Comparison of ENCODE assay signal across 19 cellular contexts in genomic region chrY:19410980-19411766, GRCh38.
DNase-seq lines count a peak whose midpoint lies in the region; ATAC-seq, FAIRE-seq and TF ChIP-seq lines count a peak whose summit lies in the region.
"Had no signal": no experiment of that assay in that cellular context is flagged by ENCODE, and none has a peak within 500 bp of the region (broad histone marks: within the 10 kb centered on the region; RNA-seq: fewer than 3 reads in every experiment).

No MANE protein-coding gene starts in this region.

- no peaks in the 10 kb centered on the region for H3K9me3 ChIP-seq in upper lobe of right lung
- H3K9me3 ChIP-seq: Peyer's patch, SK-N-SH had no signal

- H3K4me3 ChIP-seq in upper lobe of right lung = no peak overlapping the region
- H3K4me3 ChIP-seq: Peyer's patch had no signal

- TF ChIP-seq CTCF in foreskin keratinocyte (conservative IDR thresholded peaks at IDR 0.05) (no peak), upper lobe of right lung (IDR thresholded peaks at IDR 0.05) (no peak)

- no peaks in the 10 kb centered on the region for H3K4me1 ChIP-seq in foreskin keratinocyte
- no peaks in the 10 kb centered on the region for H3K4me1 ChIP-seq in upper lobe of right lung
- H3K4me1 ChIP-seq: Peyer's patch had no signal

- intact Hi-C loops in upper lobe of right lung (cut with DNase I) = no loop called here

- H3K27ac ChIP-seq in foreskin keratinocyte = no peak overlapping the region
- H3K27ac ChIP-seq in upper lobe of right lung = no peak overlapping the region
- H3K27ac ChIP-seq: Peyer's patch had no signal

- H3K27me3 ChIP-seq in foreskin keratinocyte (no peaks in the 10 kb centered on the region), upper lobe of right lung (no peaks in the 10 kb centered on the region)
- H3K27me3 ChIP-seq: Peyer's patch had no signal

- FAIRE-seq in RCC 7860 (lab: Jason Lieb, UNC) = peak; percentile 69

- no peaks in the 10 kb centered on the region for H3K36me3 ChIP-seq in upper lobe of right lung
- H3K36me3 ChIP-seq: Peyer's patch had no signal

- DNase-seq in H4 (ENCODE audit: low spot score) (peak; percentile 53), RCC 7860 (ENCODE audit: low spot score) (peak; percentile 71), foreskin keratinocyte (peak; percentile 59 to 64), upper lobe of right lung (no peak), COLO829 (ENCODE audit: low spot score) (no peak), kidney tubule cell (ENCODE audit: low spot score) (no peak)
- DNase-seq in activated CD4-positive, alpha-beta T cell treated with anti-CD3 and anti-CD28 coated beads for 1 hour = no peak
- DNase-seq: Calu3; CD4-positive, alpha-beta T cell; DMS53; H9; IMR-90; NCI-H1417 treated with DMSO at 0.1 percent for 48 hours; NCI-H1930; NCI-H2171 treated with DMSO at 0.1 percent for 48 hours; NCI-H446 treated with DMSO at 0.1 percent for 48 hours; Peyer's patch; SHP77; SK-N-SH had no signal

- ATAC-seq in foreskin keratinocyte (peak; percentile 85), upper lobe of right lung (peak; percentile 61)

Comparison
In these comparisons a context has a peak if more than half of its experiments do, and no peak if none do; other contexts are left out.
1. DNase-seq: peak in H4 (single experiment), RCC 7860 (single experiment) and foreskin keratinocyte (2 of 2); none in upper lobe of right lung (single experiment), COLO829 (single experiment), activated CD4-positive, alpha-beta T cell treated with anti-CD3 and anti-CD28 coated beads for 1 hour (single experiment) and kidney tubule cell (single experiment).